Comparison of ENCODE assay signal across 8 cellular contexts in genomic region chr2:149329470-149330126, GRCh38. TPM values are rescaled to one million over a fixed set of nuclear protein-coding genes. Genes with fewer than 3 reads are reported as not detected.
A peak's percentile ranks its signal among the peaks of the same experiment; 100 is the strongest.
DNase-seq lines count a peak whose midpoint lies in the region; ATAC-seq and TF ChIP-seq lines count a peak whose summit lies in the region.

No MANE protein-coding gene starts in this region.

- H4K5ac ChIP-seq in mesendoderm (ENCODE audit: low read length): no peak overlapping the region

- H3K9ac ChIP-seq in ES-I3 (ENCODE audit: low read depth, low read length) (peak overlapping the region; percentile 74), endodermal cell (ENCODE audit: extremely low read depth, low read length, poor library complexity, severe bottlenecking) (no peak overlapping the region), mesendoderm (ENCODE audit: low read length) (peak overlapping the region; percentile 72)

- H3K4me3 ChIP-seq in Panc1 (ENCODE audit: low read depth in 2 of 2, low read length in 2 of 2) (peak overlapping the region; percentile 61 to 66), endodermal cell (ENCODE audit: low read length) (peak overlapping the region; percentile 84), mesendoderm (ENCODE audit: low read length) (peak overlapping the region; percentile 64), vagina (peak overlapping the region; percentile 62 to 78)

- H3K4me1 ChIP-seq in ES-I3 (ENCODE audit: insufficient read depth, low read length) (no peaks in the 10 kb centered on the region), Panc1 (ENCODE audit: control insufficient read depth, insufficient read depth, low read length) (no peaks in the 10 kb centered on the region; the same call in 1 of the 2 replicates), endodermal cell (ENCODE audit: control insufficient read depth, insufficient read depth, low read length) (no peaks in the 10 kb centered on the region), mesendoderm (ENCODE audit: control insufficient read depth, low read depth, low read length) (peaks cover 4% of the 10 kb centered on the region), vagina (peaks cover 21% of the 10 kb centered on the region)

- peaks cover 34% of the 10 kb centered on the region for H3K27me3 ChIP-seq in Panc1 (ENCODE audit: control insufficient read depth, insufficient read depth, low read length)
- peaks cover 27% of the 10 kb centered on the region for H3K27me3 ChIP-seq in endodermal cell (ENCODE audit: control insufficient read depth, insufficient read depth, low read length, poor library complexity, severe bottlenecking)
- no peaks in the 10 kb centered on the region for H3K27me3 ChIP-seq in mesendoderm (ENCODE audit: insufficient read depth, low read length, poor library complexity)
- H3K27me3 ChIP-seq in vagina: no peaks in the 10 kb centered on the region

- TF ChIP-seq POLR2A in vagina (IDR thresholded peaks at IDR 0.05): no peak

- peaks cover 24% of the 10 kb centered on the region for H3K27me3 Mint-ChIP-seq in endodermal cell (ENCODE audit: insufficient read depth)

- peaks cover 20% of the 10 kb centered on the region for H3K4me1 Mint-ChIP-seq in endodermal cell

- DNase-seq in Panc1 (ENCODE audit: low read depth, low spot score) (no peak), endodermal cell (peak; percentile 91), mesendoderm (peak; percentile 92), vagina (ENCODE audit: extremely low spot score in 2 of 2) (no peak)
- no peak for DNase-seq in stimulated activated CD4-positive, alpha-beta T cell treated with anti-CD3 and anti-CD28 coated beads, Interleukin-4, amount 100 ng/mL, for 4 hours

- H3K27ac ChIP-seq in Panc1 (ENCODE audit: low read length) (no peak overlapping the region), endodermal cell (ENCODE audit: low read depth, low read length) (no peak overlapping the region), mesendoderm (ENCODE audit: low read depth, low read length) (peak overlapping the region; percentile 46), vagina (no peak overlapping the region)

- CTCF ChIA-PET in Panc1 (lab: Charles Lee): interaction anchor here (0.6 kb wide), 1 partner anchor 184 kb away, joined by 4 read pairs; no protein-coding TSS in a partner anchor

- H3K36me3 ChIP-seq in ES-I3 (ENCODE audit: insufficient read depth, low read length) (no peaks in the 10 kb centered on the region), Panc1 (ENCODE audit: control insufficient read depth, insufficient read depth, low read length) (no peaks in the 10 kb centered on the region), endodermal cell (ENCODE audit: control insufficient read depth, insufficient read depth, low read length) (no peaks in the 10 kb centered on the region), mesendoderm (ENCODE audit: control insufficient read depth, insufficient read depth, low read length) (no peaks in the 10 kb centered on the region), vagina (no peaks in the 10 kb centered on the region)

- TF ChIP-seq CTCF in Panc1 (IDR thresholded peaks at IDR 0.05) (no peak), endodermal cell (conservative IDR thresholded peaks at IDR 0.05) (no peak), vagina (IDR thresholded peaks at IDR 0.05) (no peak)

- no peaks in the 10 kb centered on the region for H3K79me2 ChIP-seq in mesendoderm (ENCODE audit: control insufficient read depth, insufficient read depth, low read length)

- H2BK5ac ChIP-seq in mesendoderm (ENCODE audit: low read length): no peak overlapping the region

- WGBS in endodermal cell (ENCODE audit: insufficient coverage in 1 of 2, insufficient read length in 1 of 2), 2 experiments: 29 to 36% methylated on average over 5 to 32 of the region's 32 CpGs
- no CpG with 5 or more reads among the region's 32 CpGs for WGBS in mesendoderm (ENCODE audit: extremely low coverage, insufficient coverage, low lambda C conversion rate)

- ATAC-seq in HG03378 (IDR thresholded peaks at IDR 0.05; ENCODE audit: unreplicated experiment) (peak; percentile 7), Panc1 (peak; percentile 79), GM21576 (IDR thresholded peaks at IDR 0.05; ENCODE audit: unreplicated experiment) (no peak)

- BruUV-seq in Panc1 (replicated peaks; lab: Mats Ljungman, UMichigan): no TSS peak

- no peak overlapping the region for H3K4ac ChIP-seq in mesendoderm (ENCODE audit: low read depth, low read length)

- intact Hi-C loops in Panc1 (cut with micrococcal nuclease; ENCODE audit: unreplicated experiment): loop anchor here (5.0 kb wide), 1 partner anchor 228 kb away; no protein-coding TSS in a partner anchor
- intact Hi-C loops in vagina (cut with DNase I): no loop called here

- no peaks in the 10 kb centered on the region for H3K79me1 ChIP-seq in mesendoderm (ENCODE audit: low read length)

- H3K4me3 Mint-ChIP-seq in endodermal cell: peak overlapping the region; percentile 75

- H4K8ac ChIP-seq in mesendoderm (ENCODE audit: low read depth, low read length): no peak overlapping the region

- POLR2A ChIA-PET in Panc1 (lab: Charles Lee): no interaction called here

- peak overlapping the region; percentile 80 for H3K4me2 ChIP-seq in mesendoderm (ENCODE audit: low read length)

- peak overlapping the region; percentile 87 for H3K56ac ChIP-seq in mesendoderm (ENCODE audit: low read length)

- in situ Hi-C loops in Panc1 (cut with HindIII; ENCODE audit: low pct_unique_long_range_greater_than_20kb, low sequenced_read_pairs): no loop called here

- H3K27ac Mint-ChIP-seq in endodermal cell: peak overlapping the region; percentile 80

- H2BK120ac ChIP-seq in mesendoderm (ENCODE audit: low read depth, low read length): no peak overlapping the region

- H3K9me3 Mint-ChIP-seq in endodermal cell: no peaks in the 10 kb centered on the region

- H2BK15ac ChIP-seq in mesendoderm (replicated peaks; ENCODE audit: low read depth): no peak overlapping the region

- no peaks in the 10 kb centered on the region for H3K36me3 Mint-ChIP-seq in endodermal cell (ENCODE audit: low read depth)

- peak overlapping the region; percentile 20 for H3K18ac ChIP-seq in mesendoderm (ENCODE audit: low read length)

- no peak overlapping the region for H3K23ac ChIP-seq in mesendoderm (ENCODE audit: low read length)

- H3K9me3 ChIP-seq in ES-I3 (ENCODE audit: control insufficient read depth, insufficient read depth, low read length) (no peaks in the 10 kb centered on the region), Panc1 (ENCODE audit: control insufficient read depth, insufficient read depth, low read depth, low read length) (no peaks in the 10 kb centered on the region), endodermal cell (ENCODE audit: control insufficient read depth, low read length) (no peaks in the 10 kb centered on the region), vagina (no peaks in the 10 kb centered on the region)

- no peak overlapping the region for H2AK5ac ChIP-seq in mesendoderm (ENCODE audit: low read length)

RNA-seq across cellular contexts. Expression of gene LYPD6, which starts 0.8 kb away (rescaled TPM):
- total RNA-seq in Panc1 (2021; ENCODE audit: unreplicated experiment): 0.31 TPM
- polyA plus RNA-seq in Panc1 (2012; ENCODE audit: insufficient read length): 0.36 TPM
- total RNA-seq in endodermal cell: 1 to 10 TPM; 6.7 to 8.5 TPM
- polyA plus RNA-seq in endodermal cell (2013, experiment 1 of 2): 6.9 TPM
- 6.4 TPM for polyA plus RNA-seq in endodermal cell (2013, experiment 2 of 2)
- polyA plus RNA-seq in mesendoderm (2013, experiment 1 of 2): 2.2 TPM
- polyA plus RNA-seq in mesendoderm (2013, experiment 2 of 2): 2.2 TPM
- total RNA-seq in vagina: 0.25 TPM

Comparison
In these comparisons a context has a peak if more than half of its experiments do, and no peak if none do; other contexts are left out.
1. DNase-seq: peak in endodermal cell (single experiment) and mesendoderm (single experiment); none in Panc1 (single experiment), vagina (0 of 2) and stimulated activated CD4-positive, alpha-beta T cell treated with anti-CD3 and anti-CD28 coated beads, Interleukin-4, amount 100 ng/mL, for 4 hours (0 of 2).
2. Peak in every context shown above with its lines, with median percentiles within 50 percentile points of each other: H3K4me3 ChIP-seq.